In genomic region chr6:108578595-108579038, GRCh38 we compare ENCODE assay signal across 13 cellular contexts. TPM values are rescaled to one million over a fixed set of nuclear protein-coding genes. Genes with fewer than 3 reads are reported as not detected.
DNase-seq lines count a peak whose midpoint lies in the region; ATAC-seq and TF ChIP-seq lines count a peak whose summit lies in the region.
"Had no signal": no experiment of that assay in that cellular context is flagged by ENCODE, and none has a peak within 500 bp of the region (broad histone marks: within the 10 kb centered on the region; RNA-seq: fewer than 3 reads in every experiment).

No MANE protein-coding gene starts in this region.

- DNase-seq in GM03348 (ENCODE audit: low spot score) (peak; percentile 54), adrenal gland (peak in 5 of 7 donors; percentile 27 to 50 (median 37)), right cardiac atrium (no peak), NCI-H524 treated with DMSO at 0.1 percent for 48 hours (lab: John Stamatoyannopoulos, UW) (no peak), NCI-H146 treated with DMSO at 0.1 percent for 48 hours (lab: John Stamatoyannopoulos, UW; ENCODE audit: unreplicated experiment) (no peak), NCI-H2171 (lab: John Stamatoyannopoulos, UW) (no peak)
- DNase-seq in stimulated activated naive CD8-positive, alpha-beta T cell treated with anti-CD3 and anti-CD28 coated beads, Interleukin-15, amount 100 ng/mL, for 72 hours = no peak
- DNase-seq: activated CD4-positive, alpha-beta T cell treated with anti-CD3 and anti-CD28 coated beads for 36 hours; DMS53; endodermal cell; NCI-H1436; stimulated activated CD8-positive, alpha-beta memory T cell treated with anti-CD3 and anti-CD28 coated beads, Interleukin-4, amount 100 ng/mL, for 48 hours had no signal

- H3K4me3 Mint-ChIP-seq in stimulated activated naive CD8-positive, alpha-beta T cell treated with anti-CD3 and anti-CD28 coated beads, Interleukin-15, amount 100 ng/mL, for 72 hours = no peak overlapping the region
- H3K4me3 Mint-ChIP-seq: activated CD4-positive, alpha-beta T cell treated with anti-CD3 and anti-CD28 coated beads for 36 hours; endodermal cell had no signal

- H3K27ac Mint-ChIP-seq in stimulated activated naive CD8-positive, alpha-beta T cell treated with anti-CD3 and anti-CD28 coated beads, Interleukin-15, amount 100 ng/mL, for 72 hours = no peak overlapping the region
- H3K27ac Mint-ChIP-seq: activated CD4-positive, alpha-beta T cell treated with anti-CD3 and anti-CD28 coated beads for 36 hours; endodermal cell had no signal

- H3K4me1 ChIP-seq in adrenal gland (replicated peaks in 1 of 2) = peaks cover 25 to 91% of the 10 kb centered on the region in 2 donors
- peaks cover 42% of the 10 kb centered on the region for H3K4me1 ChIP-seq in right cardiac atrium (ENCODE audit: control insufficient read depth, insufficient read depth, low read length)
- peaks cover 80 to 88% (median 84%) of the 10 kb centered on the region in 3 donors for H3K4me1 ChIP-seq in skeletal muscle tissue (ENCODE audit: control insufficient read depth in 3 of 3, insufficient read depth in 3 of 3, low read length in 3 of 3)

- 57 to 71% (median 61%) methylated on average over 7 of the region's 7 CpGs for WGBS in adrenal gland, 4 donors
- 55% methylated on average over 7 of the region's 7 CpGs for WGBS in right cardiac atrium

- H3K27ac ChIP-seq in adrenal gland = peak overlapping the region in 1 of 5 donors; percentile 42
- H3K27ac ChIP-seq in right cardiac atrium (ENCODE audit: low read length) = peak overlapping the region; percentile 60
- peak overlapping the region; percentile 26 for H3K27ac ChIP-seq in skeletal muscle tissue (ENCODE audit: low read depth, low read length)

- no peak overlapping the region for H3K9ac ChIP-seq in skeletal muscle tissue (ENCODE audit: low read depth in 1 of 3, low read length in 3 of 3)

- H3K27me3 Mint-ChIP-seq in stimulated activated naive CD8-positive, alpha-beta T cell treated with anti-CD3 and anti-CD28 coated beads, Interleukin-15, amount 100 ng/mL, for 72 hours = no peaks in the 10 kb centered on the region
- H3K27me3 Mint-ChIP-seq: activated CD4-positive, alpha-beta T cell treated with anti-CD3 and anti-CD28 coated beads for 36 hours had no signal

- intact Hi-C loops in adrenal gland (cut with DNase I) (no loop called here), right cardiac atrium (cut with DNase I) (no loop called here)

- TF ChIP-seq CTCF in adrenal gland (IDR thresholded peaks at IDR 0.05) = no peak

- no peak for TF ChIP-seq POLR2A in adrenal gland (IDR thresholded peaks at IDR 0.05)

- H3K4me1 Mint-ChIP-seq in stimulated activated naive CD8-positive, alpha-beta T cell treated with anti-CD3 and anti-CD28 coated beads, Interleukin-15, amount 100 ng/mL, for 72 hours = peaks cover 64% of the 10 kb centered on the region

- H3K27me3 ChIP-seq in adrenal gland = no peaks in the 10 kb centered on the region
- no peaks in the 10 kb centered on the region for H3K27me3 ChIP-seq in right cardiac atrium (ENCODE audit: control insufficient read depth, insufficient read depth)
- no peaks in the 10 kb centered on the region for H3K27me3 ChIP-seq in skeletal muscle tissue (ENCODE audit: control insufficient read depth in 3 of 3, insufficient read depth in 3 of 3, low read length in 3 of 3)

- H3K4me3 ChIP-seq in adrenal gland (no peak overlapping the region), right cardiac atrium (ENCODE audit: low read length) (no peak overlapping the region), skeletal muscle tissue (ENCODE audit: low read length in 3 of 3) (no peak overlapping the region)

- no peaks in the 10 kb centered on the region for H3K9me3 ChIP-seq in adrenal gland (replicated peaks in 1 of 3)
- H3K9me3 ChIP-seq in right cardiac atrium (ENCODE audit: control insufficient read depth, low read length) = no peaks in the 10 kb centered on the region
- no peaks in the 10 kb centered on the region for H3K9me3 ChIP-seq in skeletal muscle tissue (ENCODE audit: control insufficient read depth in 3 of 3, low read length in 3 of 3)

- ATAC-seq in right cardiac atrium = peak; percentile 79 to 82
- ATAC-seq in stimulated activated naive CD8-positive, alpha-beta T cell treated with anti-CD3 and anti-CD28 coated beads, Interleukin-15, amount 100 ng/mL, for 72 hours = no peak
- ATAC-seq: activated CD4-positive, alpha-beta T cell treated with anti-CD3 and anti-CD28 coated beads for 36 hours had no signal

- H3K36me3 ChIP-seq in adrenal gland (replicated peaks in 1 of 2) (no peaks in the 10 kb centered on the region), skeletal muscle tissue (ENCODE audit: control insufficient read depth in 3 of 3, insufficient read depth in 3 of 3, low read length in 3 of 3) (no peaks in the 10 kb centered on the region)

- H3K9me3 Mint-ChIP-seq in stimulated activated naive CD8-positive, alpha-beta T cell treated with anti-CD3 and anti-CD28 coated beads, Interleukin-15, amount 100 ng/mL, for 72 hours = no peaks in the 10 kb centered on the region
- H3K9me3 Mint-ChIP-seq: endodermal cell had no signal

RNA-seq across cellular contexts. Expression of gene FOXO3, which starts 17.9 kb away (rescaled TPM):
- total RNA-seq in adrenal gland (10 to 100 TPM; 18.3 to 38.7 (median 31.0) TPM), right cardiac atrium (10 to 100 TPM; 33.2 to 50.0 (median 39.8) TPM), skeletal muscle tissue (30.8 TPM)
- polyA plus RNA-seq in adrenal gland (10 to 100 TPM in 2 of 3 donors, 1 to 10 TPM in 1; 8.3 to 13.5 (median 11.7) TPM), right cardiac atrium (16.4 TPM)

Comparison
In these comparisons a context has a peak if more than half of its experiments do, and no peak if none do; other contexts are left out.
1. DNase-seq: peak in GM03348 (single experiment) and adrenal gland (5 of 7); none in right cardiac atrium (0 of 3), stimulated activated naive CD8-positive, alpha-beta T cell treated with anti-CD3 and anti-CD28 coated beads, Interleukin-15, amount 100 ng/mL, for 72 hours (0 of 2), NCI-H524 treated with DMSO at 0.1 percent for 48 hours (single experiment), NCI-H146 treated with DMSO at 0.1 percent for 48 hours (single experiment) and NCI-H2171 (single experiment).